ENCODE assay signal across 8 cellular contexts in the genomic region with DNA sequence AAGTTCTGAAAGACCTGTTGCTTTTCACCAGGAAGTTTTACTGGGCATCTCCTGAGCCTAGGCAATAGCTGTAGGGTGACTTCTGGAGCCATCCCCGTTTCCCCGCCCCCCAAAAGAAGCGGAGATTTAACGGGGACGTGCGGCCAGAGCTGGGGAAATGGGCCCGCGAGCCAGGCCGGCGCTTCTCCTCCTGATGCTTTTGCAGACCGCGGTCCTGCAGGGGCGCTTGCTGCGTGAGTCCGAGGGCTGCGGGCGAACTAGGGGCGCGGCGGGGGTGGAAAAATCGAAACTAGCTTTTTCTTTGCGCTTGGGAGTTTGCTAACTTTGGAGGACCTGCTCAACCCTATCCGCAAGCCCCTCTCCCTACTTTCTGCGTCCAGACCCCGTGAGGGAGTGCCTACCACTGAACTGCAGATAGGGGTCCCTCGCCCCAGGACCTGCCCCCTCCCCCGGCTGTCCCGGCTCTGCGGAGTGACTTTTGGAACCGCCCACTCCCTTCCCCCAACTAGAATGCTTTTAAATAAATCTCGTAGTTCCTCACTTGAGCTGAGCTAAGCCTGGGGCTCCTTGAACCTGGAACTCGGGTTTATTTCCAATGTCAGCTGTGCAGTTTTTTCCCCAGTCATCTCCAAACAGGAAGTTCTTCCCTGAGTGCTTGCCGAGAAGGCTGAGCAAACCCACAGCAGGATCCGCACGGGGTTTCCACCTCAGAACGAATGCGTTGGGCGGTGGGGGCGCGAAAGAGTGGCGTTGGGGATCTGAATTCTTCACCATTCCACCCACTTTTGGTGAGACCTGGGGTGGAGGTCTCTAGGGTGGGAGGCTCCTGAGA. TPM values are rescaled to one million over a fixed set of nuclear protein-coding genes. Genes with fewer than 3 reads are reported as not detected.
DNase-seq lines count a peak whose midpoint lies in the region; ATAC-seq lines count a peak whose summit lies in the region.

A gene with protein sequence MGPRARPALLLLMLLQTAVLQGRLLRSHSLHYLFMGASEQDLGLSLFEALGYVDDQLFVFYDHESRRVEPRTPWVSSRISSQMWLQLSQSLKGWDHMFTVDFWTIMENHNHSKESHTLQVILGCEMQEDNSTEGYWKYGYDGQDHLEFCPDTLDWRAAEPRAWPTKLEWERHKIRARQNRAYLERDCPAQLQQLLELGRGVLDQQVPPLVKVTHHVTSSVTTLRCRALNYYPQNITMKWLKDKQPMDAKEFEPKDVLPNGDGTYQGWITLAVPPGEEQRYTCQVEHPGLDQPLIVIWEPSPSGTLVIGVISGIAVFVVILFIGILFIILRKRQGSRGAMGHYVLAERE (plus strand): TSS at position 146 of the 832 bp plus-strand sequence. CDS start 12 bp downstream, at position 158.

- no peaks in the 10 kb centered on the region for H3K36me3 ChIP-seq in KOPT-K1 (ENCODE audit: insufficient read depth, low read length)
- H3K36me3 ChIP-seq in mesodermal cell (ENCODE audit: control insufficient read depth, insufficient read depth, low read length): no peaks in the 10 kb centered on the region

- H3K9me3 ChIP-seq in KOPT-K1 (ENCODE audit: insufficient read depth, low read length, poor library complexity, severe bottlenecking) (peaks cover 3% of the 10 kb centered on the region), mesodermal cell (ENCODE audit: control insufficient read depth, low read length) (no peaks in the 10 kb centered on the region)

- H3K4me3 Mint-ChIP-seq in activated CD8-positive, alpha-beta memory T cell treated with anti-CD3 and anti-CD28 coated beads, Interleukin-2, amount 10 ng/mL, durations not matched to agents 7 days and 5 days: peak within 1 kb of the TSS; percentile 82

- no peaks in the 10 kb centered on the region for H3K4me1 ChIP-seq in mesodermal cell (ENCODE audit: control insufficient read depth, insufficient read depth, low read length, poor library complexity, severe bottlenecking)

- CTCF ChIA-PET in activated CD8-positive, alpha-beta memory T cell treated with anti-CD3 and anti-CD28 coated beads, Interleukin-2, amount 10 ng/mL, durations not matched to agents 7 days and 5 days (lab: Charles Lee): interaction anchor here (0.8 to 19.9 kb wide), 6 partner anchors 10 to 61 kb away, joined by 3 to 566 read pairs (median 4); a partner anchor contains a TSS

- H3K36me3 Mint-ChIP-seq in activated CD8-positive, alpha-beta memory T cell treated with anti-CD3 and anti-CD28 coated beads, Interleukin-2, amount 10 ng/mL, durations not matched to agents 7 days and 5 days: peaks cover 3% of the 10 kb centered on the region

- ATAC-seq in activated CD8-positive, alpha-beta memory T cell treated with anti-CD3 and anti-CD28 coated beads, Interleukin-2, amount 10 ng/mL, durations not matched to agents 7 days and 5 days: peak; percentile 57
- no peak for ATAC-seq in GM18909 (IDR thresholded peaks at IDR 0.05; ENCODE audit: poor library complexity, unreplicated experiment)
- no peak for ATAC-seq in GM19395 (IDR thresholded peaks at IDR 0.05; ENCODE audit: unreplicated experiment)

- H3K27ac ChIP-seq in KOPT-K1 (ENCODE audit: low read depth, low read length, poor library complexity, severe bottlenecking) (peak within 1 kb of the TSS; percentile 39), mesodermal cell (ENCODE audit: low read depth, low read length, severe bottlenecking) (peak within 1 kb of the TSS; percentile 51)

- peaks cover 35% of the 10 kb centered on the region for H3K4me1 Mint-ChIP-seq in activated CD8-positive, alpha-beta memory T cell treated with anti-CD3 and anti-CD28 coated beads, Interleukin-2, amount 10 ng/mL, durations not matched to agents 7 days and 5 days

- H3K27ac Mint-ChIP-seq in activated CD8-positive, alpha-beta memory T cell treated with anti-CD3 and anti-CD28 coated beads, Interleukin-2, amount 10 ng/mL, durations not matched to agents 7 days and 5 days: peak within 1 kb of the TSS; percentile 78

- H3K9me3 Mint-ChIP-seq in activated CD8-positive, alpha-beta memory T cell treated with anti-CD3 and anti-CD28 coated beads, Interleukin-2, amount 10 ng/mL, durations not matched to agents 7 days and 5 days (ENCODE audit: low read depth): no peaks in the 10 kb centered on the region

- peaks cover 7% of the 10 kb centered on the region for H3K27me3 Mint-ChIP-seq in activated CD8-positive, alpha-beta memory T cell treated with anti-CD3 and anti-CD28 coated beads, Interleukin-2, amount 10 ng/mL, durations not matched to agents 7 days and 5 days

- DNase-seq in DMS114 treated with DMSO at 0.1 percent for 48 hours (lab: John Stamatoyannopoulos, UW; ENCODE audit: unreplicated experiment) (peak; percentile 58), epidermal melanocyte (ENCODE audit: insufficient read length, low spot score) (peak; percentile 35), superior temporal gyrus (ENCODE audit: extremely low spot score) (peak; percentile 22)
- peak; percentile 51 for DNase-seq in activated CD8-positive, alpha-beta memory T cell treated with anti-CD3 and anti-CD28 coated beads, Interleukin-2, amount 10 ng/mL, durations not matched to agents 7 days and 5 days

- peak within 1 kb of the TSS; percentile 38 for H3K4me3 ChIP-seq in mesodermal cell (ENCODE audit: extremely low read depth, insufficient read depth, low read length, poor library complexity, severe bottlenecking)

- WGBS in mesodermal cell (ENCODE audit: insufficient coverage in 2 of 2), 2 experiments: 5 to 9% methylated on average over 19 to 28 of the region's 41 CpGs

RNA-seq across cellular contexts. Expression of the gene that starts here (rescaled TPM):
- total RNA-seq in activated CD8-positive, alpha-beta memory T cell treated with anti-CD3 and anti-CD28 coated beads, Interleukin-2, amount 10 ng/mL, durations not matched to agents 7 days and 5 days: 1 to 10 TPM; 1.6 to 3.4 TPM
- 1.3 TPM for polyA plus RNA-seq in mesodermal cell (2013, experiment 1 of 2)
- polyA plus RNA-seq in mesodermal cell (2013, experiment 2 of 2): 0.96 TPM
